Comparison of ENCODE assay signal across 1 cellular context in genomic region chr16:22141746-22142145, GRCh38.
TF ChIP-seq lines count a peak whose summit lies in the region.

No MANE protein-coding gene starts in this region.

TF ChIP-seq in K562, 482 proteins besides CTCF, POLR2A, EP300 and RAD21 (continued from another document):
- TF ChIP-seq ELK3 (CRISPR knock-in tag; IDR thresholded peaks at IDR 0.05) = no peak
- TF ChIP-seq CXXC5 (CRISPR knock-in tag; IDR thresholded peaks at IDR 0.05) = no peak
- no peak for TF ChIP-seq SOX6 (IDR thresholded peaks at IDR 0.05)
- no peak for TF ChIP-seq ZNF592 (IDR thresholded peaks at IDR 0.05)
- no peak for TF ChIP-seq ZNF77 (CRISPR knock-in tag; IDR thresholded peaks at IDR 0.05)
- no peak for TF ChIP-seq ZBTB7A (IDR thresholded peaks at IDR 0.05; ENCODE audit: borderline replicate concordance, control insufficient read depth, low read depth, low read length)
- TF ChIP-seq HIVEP1 (CRISPR knock-in tag; IDR thresholded peaks at IDR 0.05) = no peak
- no peak for TF ChIP-seq ZNF511 (CRISPR knock-in tag; IDR thresholded peaks at IDR 0.05)
- no peak for TF ChIP-seq POLR2H (tag; IDR thresholded peaks at IDR 0.05; ENCODE audit: low read depth)
- no peak for TF ChIP-seq JUNB (CRISPR knock-in tag; conservative IDR thresholded peaks at IDR 0.05)
- TF ChIP-seq FOXJ3 (CRISPR knock-in tag; IDR thresholded peaks at IDR 0.05) = no peak
- no peak for TF ChIP-seq TCFL5 (CRISPR knock-in tag; conservative IDR thresholded peaks at IDR 0.05)
- TF ChIP-seq FOS (IDR thresholded peaks at IDR 0.05; ENCODE audit: extremely low read depth, insufficient read length) = no peak
- no peak for TF ChIP-seq TCF3 (CRISPR knock-in tag; IDR thresholded peaks at IDR 0.05)
